ENCODE assay signal across 29 cellular contexts in genomic region chr6:87628424-87628823, GRCh38. TPM values are rescaled to one million over a fixed set of nuclear protein-coding genes. Genes with fewer than 3 reads are reported as not detected.
A peak's percentile ranks its signal among the peaks of the same experiment; 100 is the strongest.
DNase-seq lines count a peak whose midpoint lies in the region; ATAC-seq, FAIRE-seq and TF ChIP-seq lines count a peak whose summit lies in the region.
"Had no signal": no experiment of that assay in that cellular context is flagged by ENCODE, and none has a peak within 500 bp of the region (broad histone marks: within the 10 kb centered on the region; RNA-seq: fewer than 3 reads in every experiment).

No MANE protein-coding gene starts in this region.

- H3K27ac ChIP-seq in small intestine (ENCODE audit: low read depth in 1 of 2, low read length in 1 of 2), result no peak overlapping the region
- H3K27ac ChIP-seq: 22Rv1, gastroesophageal sphincter, thoracic aorta, vagina, WERI-Rb-1 had no signal

- H3K4me3 ChIP-seq in choroid plexus epithelial cell (ENCODE audit: low read depth, low read length) (no peak overlapping the region), small intestine (ENCODE audit: low read depth in 1 of 2, low read length in 2 of 2) (no peak overlapping the region)
- H3K4me3 ChIP-seq: gastroesophageal sphincter, thoracic aorta, vagina had no signal

- ATAC-seq in HG03175 (IDR thresholded peaks at IDR 0.05; ENCODE audit: unreplicated experiment), result peak; percentile 46
- ATAC-seq: gastroesophageal sphincter, left lobe of liver had no signal

- no peaks in the 10 kb centered on the region for H3K36me3 ChIP-seq in small intestine (ENCODE audit: control insufficient read depth in 2 of 2, insufficient read depth in 2 of 2, low read length in 2 of 2)

- H3K27me3 ChIP-seq in small intestine (ENCODE audit: control insufficient read depth in 2 of 2, insufficient read depth in 2 of 2, low read length in 2 of 2), result no peaks in the 10 kb centered on the region
- H3K27me3 ChIP-seq: gastroesophageal sphincter, vagina had no signal

- DNase-seq in NOMO-1 treated with DMSO at 0.1 percent for 48 hours (lab: John Stamatoyannopoulos, UW; ENCODE audit: unreplicated experiment), result peak; percentile 0
- no peak for DNase-seq in NOMO-1 treated with dmso at 0.1 percent for 144 hours (lab: John Stamatoyannopoulos, UW; ENCODE audit: unreplicated experiment)
- DNase-seq in choroid plexus epithelial cell (ENCODE audit: low read depth), result peak; percentile 13
- DNase-seq in small intestine, result peak; percentile 18
- DNase-seq in NCI-H345 treated with DMSO at 0.1 percent for 48 hours (lab: John Stamatoyannopoulos, UW; ENCODE audit: unreplicated experiment), result no peak
- no peak for DNase-seq in NCI-H2227 treated with DMSO at 0.1 percent for 48 hours (lab: John Stamatoyannopoulos, UW)
- DNase-seq in DMS114 treated with DMSO at 0.1 percent for 48 hours (lab: John Stamatoyannopoulos, UW; ENCODE audit: unreplicated experiment), result no peak
- DNase-seq: activated CD4-positive, alpha-beta T cell treated with anti-CD3 and anti-CD28 coated beads, Interleukin-2, amount 10 ng/mL, durations not matched to agents 24 days and 14 days; activated gamma-delta T cell; activated naive CD8-positive, alpha-beta T cell treated with anti-CD3 and anti-CD28 coated beads, Interleukin-2, amount 10 ng/mL, durations not matched to agents 7 days and 5 days; activated T-cell treated with anti-CD3 and anti-CD28 coated beads, Interleukin-2, amount 50 U/mL, for 24 hours; CD4-positive, alpha-beta memory T cell; cerebellar nuclear complex; EL; hypothalamus; immature natural killer cell; mesenchymal stem cell; NCI-H1092 treated with DMSO at 0.1 percent for 48 hours; NCI-H187 treated with DMSO at 0.1 percent for 48 hours; NCI-H748 treated with DMSO at 0.1 percent for 48 hours; OCI-M1; WERI-Rb-1 had no signal

- 18 to 52% (median 31%) methylated on average over 2 of the region's 2 CpGs for WGBS in small intestine, 3 donors

- FAIRE-seq in small intestine (lab: Jason Lieb, UNC), result no peak
- FAIRE-seq: endothelial cell of umbilical vein had no signal

- H3K4me1 ChIP-seq in small intestine (ENCODE audit: control insufficient read depth in 2 of 2, insufficient read depth in 1 of 2, low read depth in 1 of 2, low read length in 1 of 2), result no peaks in the 10 kb centered on the region
- H3K4me1 ChIP-seq: gastroesophageal sphincter, vagina had no signal

- H3K9me3 ChIP-seq in small intestine (ENCODE audit: control insufficient read depth, low read depth), result no peaks in the 10 kb centered on the region
- H3K9me3 ChIP-seq: gastroesophageal sphincter, thoracic aorta, vagina had no signal

- TF ChIP-seq CTCF in choroid plexus epithelial cell (conservative IDR thresholded peaks at IDR 0.05; ENCODE audit: low read depth, low read length), result no peak

RNA-seq across cellular contexts. Expression of gene ORC3, which starts 38.5 kb away (rescaled TPM):
- polyA plus RNA-seq in small intestine, result 10 to 100 TPM in 2 of 3 donors, 1 to 10 TPM in 1; 9.5 to 22.8 (median 12.9) TPM

RNA-seq across cellular contexts. Expression of gene RARS2, which starts 38.6 kb away (rescaled TPM):
- 10 to 100 TPM; 23.0 to 26.4 (median 25.4) TPM for polyA plus RNA-seq in small intestine

Comparison
In these comparisons a context has a peak if more than half of its experiments do, and no peak if none do; other contexts are left out.
1. DNase-seq: peak in NOMO-1 treated with DMSO at 0.1 percent for 48 hours (single experiment), choroid plexus epithelial cell (single experiment) and small intestine (single experiment); none in NOMO-1 treated with dmso at 0.1 percent for 144 hours (single experiment), NCI-H345 treated with DMSO at 0.1 percent for 48 hours (single experiment), NCI-H2227 treated with DMSO at 0.1 percent for 48 hours (single experiment) and DMS114 treated with DMSO at 0.1 percent for 48 hours (single experiment).